Comparison of ENCODE assay signal across 13 cellular contexts in the genomic region with DNA sequence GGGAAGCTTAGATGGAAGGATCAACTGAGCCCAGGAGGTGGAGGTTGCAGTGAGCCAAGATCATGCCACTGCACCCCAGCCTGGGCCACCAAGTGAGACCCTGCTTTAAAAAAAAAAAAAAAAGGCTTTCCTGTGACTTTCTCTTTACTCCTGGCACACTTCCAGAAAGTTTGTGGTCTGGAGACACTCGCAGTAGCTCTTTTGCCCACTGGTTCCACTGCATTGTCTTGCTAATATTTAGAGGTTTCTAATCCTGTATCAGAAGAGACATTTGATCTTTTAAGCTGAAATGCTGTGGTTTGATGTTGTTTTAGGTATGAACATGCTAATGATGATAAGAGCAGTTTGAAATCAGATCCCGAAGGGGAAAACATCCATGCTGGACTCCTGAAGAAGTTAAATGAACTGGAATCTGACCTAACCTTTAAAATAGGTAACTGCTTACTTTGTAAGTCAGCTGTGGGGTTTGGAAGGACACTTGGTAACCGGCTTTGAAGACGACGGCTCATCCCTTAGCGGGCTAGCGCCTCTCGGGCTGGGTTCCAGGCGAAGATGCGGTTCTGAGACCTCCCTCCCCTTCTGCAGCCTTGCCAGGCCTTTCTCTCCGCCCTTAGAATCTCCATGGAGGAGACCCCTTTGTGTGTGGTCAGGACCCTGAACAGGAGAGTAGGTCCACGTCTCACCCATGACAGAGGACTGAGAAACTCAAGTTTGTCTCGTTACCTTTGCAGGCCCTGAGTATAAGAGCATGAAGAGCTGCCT. TPM values are rescaled to one million over a fixed set of nuclear protein-coding genes. Genes with fewer than 3 reads are reported as not detected.
DNase-seq lines count a peak whose midpoint lies in the region; ATAC-seq lines count a peak whose summit lies in the region.
"Had no signal": no experiment of that assay in that cellular context is flagged by ENCODE, and none has a peak within 500 bp of the region (broad histone marks: within the 10 kb centered on the region; RNA-seq: fewer than 3 reads in every experiment).

No MANE protein-coding gene starts in this region.

- DNase-seq in activated effector memory CD4-positive, alpha-beta T cell treated with anti-CD3 and anti-CD28 coated beads, Interleukin-2, amount 50 U/mL, for 16 hours, result peak; percentile 30
- no peak for DNase-seq in activated effector memory CD4-positive, alpha-beta T cell treated with Interleukin-2 at 50 U/mL for 16 hours
- DNase-seq in OCI-M1 (lab: John Stamatoyannopoulos, UW) (peak; percentile 52), NCI-H2171 (lab: John Stamatoyannopoulos, UW) (no peak), posterior cingulate gyrus (no peak)
- peak; percentile 27 for DNase-seq in central memory CD4-positive, alpha-beta T cell
- peak in 2 of 10 donors; percentile 21 to 31 for DNase-seq in naive thymus-derived CD8-positive, alpha-beta T cell
- DNase-seq: activated CD4-positive, CD25-positive, alpha-beta regulatory T cell; activated T-cell treated with anti-CD3 and anti-CD28 coated beads, Interleukin-2, amount 50 U/mL, for 72 hours; cerebellar nuclear complex; NCI-H510A treated with DMSO at 0.1 percent for 48 hours; spleen had no signal

- H3K9me3 Mint-ChIP-seq in naive thymus-derived CD8-positive, alpha-beta T cell, result no peaks in the 10 kb centered on the region
- H3K9me3 Mint-ChIP-seq: activated T-cell treated with anti-CD3 and anti-CD28 coated beads, Interleukin-2, amount 50 U/mL, for 72 hours had no signal

- POLR2A ChIA-PET in naive thymus-derived CD8-positive, alpha-beta T cell (lab: Charles Lee), result interaction anchor here (0.9 kb wide), 1 partner anchor 25 kb away, joined by 3 read pairs; no protein-coding TSS in a partner anchor

- no peak for ATAC-seq in naive thymus-derived CD8-positive, alpha-beta T cell
- no peak for ATAC-seq in HG02588 (IDR thresholded peaks at IDR 0.05; ENCODE audit: unreplicated experiment)
- ATAC-seq: activated T-cell treated with anti-CD3 and anti-CD28 coated beads, Interleukin-2, amount 50 U/mL, for 72 hours had no signal

- intact Hi-C loops in posterior cingulate gyrus (cut with DNase I), result no loop called here

- no peaks in the 10 kb centered on the region for H3K27me3 Mint-ChIP-seq in naive thymus-derived CD8-positive, alpha-beta T cell

- peak overlapping the region in 9 of 10 donors; percentile 19 to 84 (median 70) for H3K27ac Mint-ChIP-seq in naive thymus-derived CD8-positive, alpha-beta T cell

- H3K4me1 Mint-ChIP-seq in naive thymus-derived CD8-positive, alpha-beta T cell, result peaks cover 12 to 23% (median 20%) of the 10 kb centered on the region in 4 donors

- peak overlapping the region in 1 of 10 donors; percentile 31 for H3K4me3 Mint-ChIP-seq in naive thymus-derived CD8-positive, alpha-beta T cell
- H3K4me3 Mint-ChIP-seq: activated T-cell treated with anti-CD3 and anti-CD28 coated beads, Interleukin-2, amount 50 U/mL, for 72 hours had no signal

- H3K36me3 Mint-ChIP-seq in naive thymus-derived CD8-positive, alpha-beta T cell, result peaks cover 0 to 87% (median 22%) of the 10 kb centered on the region in 3 donors

RNA-seq across cellular contexts. Expression of gene NTAN1, which starts 23.1 kb away (rescaled TPM):
- total RNA-seq in naive thymus-derived CD8-positive, alpha-beta T cell, result 10 to 100 TPM; 29.3 to 33.4 TPM
- 10 to 100 TPM; 42.6 to 45.1 (median 43.5) TPM for polyA plus RNA-seq in naive thymus-derived CD8-positive, alpha-beta T cell

RNA-seq across cellular contexts. Expression of gene PDXDC1, which starts 57.9 kb away (rescaled TPM):
- 10 to 100 TPM; 76.1 to 77.8 TPM for total RNA-seq in naive thymus-derived CD8-positive, alpha-beta T cell
- 10 to 100 TPM; 25.0 to 35.7 (median 28.2) TPM for polyA plus RNA-seq in naive thymus-derived CD8-positive, alpha-beta T cell

Comparison
In these comparisons a context has a peak if more than half of its experiments do, and no peak if none do; other contexts are left out.
1. DNase-seq: peak in activated effector memory CD4-positive, alpha-beta T cell treated with anti-CD3 and anti-CD28 coated beads, Interleukin-2, amount 50 U/mL, for 16 hours (single experiment), OCI-M1 (single experiment) and central memory CD4-positive, alpha-beta T cell (single experiment); none in activated effector memory CD4-positive, alpha-beta T cell treated with Interleukin-2 at 50 U/mL for 16 hours (single experiment), NCI-H2171 (single experiment) and posterior cingulate gyrus (0 of 10).